ENCODE assay signal across 8 cellular contexts in the genomic region with DNA sequence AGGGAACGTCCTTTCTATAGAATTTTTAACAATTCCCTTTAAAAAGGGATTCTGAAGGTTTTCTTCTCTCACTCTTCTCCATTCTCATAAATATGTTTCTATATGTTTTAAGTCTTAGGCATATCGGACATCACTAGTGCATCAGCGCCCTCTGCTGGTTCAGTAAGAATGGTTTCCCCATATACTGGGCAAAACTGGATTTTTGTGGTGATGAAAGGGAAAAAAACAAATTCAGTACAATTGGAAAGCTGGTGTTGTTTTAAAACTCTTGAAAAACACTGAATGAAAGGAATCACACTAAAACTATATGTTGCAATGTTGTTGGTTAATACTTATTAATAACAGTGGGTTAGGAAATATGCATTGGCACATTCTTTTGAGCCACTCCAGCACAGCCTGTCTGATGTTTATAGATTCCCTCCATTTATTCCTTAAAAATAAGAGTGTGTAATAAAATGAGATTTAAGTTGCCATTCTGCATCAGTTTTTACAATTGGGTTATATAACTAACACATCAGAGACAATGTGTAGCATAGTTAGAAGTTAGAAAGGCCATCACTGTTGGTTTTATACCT. TPM values are rescaled to one million over a fixed set of nuclear protein-coding genes. Genes with fewer than 3 reads are reported as not detected.
DNase-seq lines count a peak whose midpoint lies in the region; ATAC-seq, FAIRE-seq and TF ChIP-seq lines count a peak whose summit lies in the region.

No MANE protein-coding gene starts in this region.

- H2BK120ac ChIP-seq in mesenchymal stem cell (ENCODE audit: low read depth, low read length): no peak overlapping the region

- no peak overlapping the region for H4K8ac ChIP-seq in mesenchymal stem cell (ENCODE audit: low read length)

- peak; percentile 88 for ATAC-seq in HG03439 (IDR thresholded peaks at IDR 0.05; ENCODE audit: unreplicated experiment)

- H3K27me3 ChIP-seq in BE2C: no peaks in the 10 kb centered on the region
- no peaks in the 10 kb centered on the region for H3K27me3 ChIP-seq in mesenchymal stem cell (ENCODE audit: control insufficient read depth in 1 of 2, insufficient read depth in 1 of 2, low read length in 2 of 2)

- H3K14ac ChIP-seq in mesenchymal stem cell (ENCODE audit: low read length in 2 of 2): no peak overlapping the region

- H3K27ac ChIP-seq in mesenchymal stem cell (ENCODE audit: low read length, poor library complexity, severe bottlenecking): no peak overlapping the region

- WGBS in mesenchymal stem cell: 9% methylated on average over 2 of the region's 3 CpGs

- peak; percentile 80 for FAIRE-seq in GM19239 (lab: Jason Lieb, UNC)

- H3K36me3 ChIP-seq in BE2C (peaks cover 9% of the 10 kb centered on the region; the same call in 1 of the 2 replicates), mesenchymal stem cell (ENCODE audit: control insufficient read depth in 1 of 2, insufficient read depth in 2 of 2, low read depth in 1 of 2, low read length in 2 of 2) (peaks cover 0 to 11% of the 10 kb centered on the region in 2 experiments)

- TF ChIP-seq CTCF in BE2C (IDR thresholded peaks at IDR 0.05; ENCODE audit: low read depth, low read length): peak; percentile 86

- no peak overlapping the region for H2BK12ac ChIP-seq in mesenchymal stem cell (ENCODE audit: low read length in 2 of 2)

- DNase-seq in BE2C (peak; percentile 78), GM19239 (ENCODE audit: insufficient read length, low spot score) (peak; percentile 3), NCI-H69 (lab: John Stamatoyannopoulos, UW) (peak; percentile 86), dermis microvascular lymphatic vessel endothelial cell (ENCODE audit: low read depth in 2 of 2) (peak; percentile 72 to 87), mesenchymal stem cell (peak; percentile 80)
- DNase-seq in activated CD4-positive, alpha-beta T cell treated with anti-CD3 and anti-CD28 coated beads, Interleukin-2, amount 50 U/mL, for 1 hour: peak; percentile 68
- peak; percentile 21 to 34 for DNase-seq in stimulated activated CD8-positive, alpha-beta memory T cell treated with anti-CD3 and anti-CD28 coated beads, Interleukin-15, amount 100 ng/mL, for 48 hours (ENCODE audit: low read depth in 2 of 2)

- H3K4ac ChIP-seq in mesenchymal stem cell (ENCODE audit: low read depth in 1 of 2, low read length in 2 of 2): no peak overlapping the region

- no peak overlapping the region for H2AFZ ChIP-seq in mesenchymal stem cell (ENCODE audit: low read depth, low read length)

- H3K9me3 ChIP-seq in BE2C (no peaks in the 10 kb centered on the region), mesenchymal stem cell (ENCODE audit: control insufficient read depth, low read length) (no peaks in the 10 kb centered on the region)

- H3K4me3 ChIP-seq in BE2C (ENCODE audit: low read depth, low read length): no peak overlapping the region
- H3K4me3 ChIP-seq in mesenchymal stem cell (ENCODE audit: insufficient read depth in 1 of 2, low read depth in 1 of 2, low read length in 2 of 2): no peak overlapping the region

- no peak overlapping the region for H3K9ac ChIP-seq in mesenchymal stem cell (ENCODE audit: low read length)

- no peak overlapping the region for H2BK5ac ChIP-seq in mesenchymal stem cell (ENCODE audit: low read depth, low read length, poor library complexity, severe bottlenecking)

- no peaks in the 10 kb centered on the region for H3K4me1 ChIP-seq in BE2C
- H3K4me1 ChIP-seq in mesenchymal stem cell (ENCODE audit: control insufficient read depth, insufficient read depth, low read depth, low read length): no peaks in the 10 kb centered on the region

- H2AK5ac ChIP-seq in mesenchymal stem cell (ENCODE audit: low read length, severe bottlenecking): no peak overlapping the region

- H3K18ac ChIP-seq in mesenchymal stem cell (ENCODE audit: low read depth in 1 of 2, low read length in 2 of 2): no peak overlapping the region

- no peak overlapping the region for H4K91ac ChIP-seq in mesenchymal stem cell (ENCODE audit: low read length)

- no peak overlapping the region for H3K23ac ChIP-seq in mesenchymal stem cell (ENCODE audit: low read length in 2 of 2)

- peaks cover 2% of the 10 kb centered on the region for H3K79me1 ChIP-seq in mesenchymal stem cell (replicated peaks; ENCODE audit: low read length, poor library complexity, severe bottlenecking)

- no peak overlapping the region for H3K4me2 ChIP-seq in mesenchymal stem cell (ENCODE audit: low read length, poor library complexity, severe bottlenecking)

- H2BK15ac ChIP-seq in mesenchymal stem cell (ENCODE audit: low read depth, poor library complexity, severe bottlenecking): no peak overlapping the region

RNA-seq across cellular contexts. Expression of gene CWC27, which starts 15.8 kb away (rescaled TPM):
- 25.5 TPM for polyA plus RNA-seq in BE2C (2012; ENCODE audit: insufficient read depth, insufficient read length, low read depth)
- total RNA-seq in dermis microvascular lymphatic vessel endothelial cell: 6.6 and 8.5 TPM in 2 replicates
- polyA plus RNA-seq in mesenchymal stem cell (2013, experiment 1 of 2): 36.5 TPM
- 37.2 TPM for polyA plus RNA-seq in mesenchymal stem cell (2013, experiment 2 of 2)

RNA-seq across cellular contexts. Expression of gene SREK1IP1, which starts 16.0 kb away (rescaled TPM):
- 12.1 TPM for polyA plus RNA-seq in BE2C (2012; ENCODE audit: insufficient read depth, insufficient read length, low read depth)
- total RNA-seq in dermis microvascular lymphatic vessel endothelial cell: 13.5 and 13.6 TPM in 2 replicates
- 20.4 TPM for polyA plus RNA-seq in mesenchymal stem cell (2013, experiment 1 of 2)
- 22.4 TPM for polyA plus RNA-seq in mesenchymal stem cell (2013, experiment 2 of 2)

Comparison
In these comparisons a context has a peak if more than half of its experiments do, and no peak if none do; other contexts are left out.
1. DNase-seq: peak in every context shown above with its lines; median percentile 86 in NCI-H69; 80 in mesenchymal stem cell; 80 in dermis microvascular lymphatic vessel endothelial cell; 78 in BE2C; 68 in activated CD4-positive, alpha-beta T cell treated with anti-CD3 and anti-CD28 coated beads, Interleukin-2, amount 50 U/mL, for 1 hour; 28 in stimulated activated CD8-positive, alpha-beta memory T cell treated with anti-CD3 and anti-CD28 coated beads, Interleukin-15, amount 100 ng/mL, for 48 hours; 3 in GM19239.